ENCODE assay signal across 21 cellular contexts in genomic region chr14:63375772-63376171, GRCh38. TPM values are rescaled to one million over a fixed set of nuclear protein-coding genes. Genes with fewer than 3 reads are reported as not detected.
DNase-seq lines count a peak whose midpoint lies in the region; ATAC-seq and TF ChIP-seq lines count a peak whose summit lies in the region.
"Had no signal": no experiment of that assay in that cellular context is flagged by ENCODE, and none has a peak within 500 bp of the region (broad histone marks: within the 10 kb centered on the region; RNA-seq: fewer than 3 reads in every experiment).

No MANE protein-coding gene starts in this region.

- H3K4me3 ChIP-seq in PC-9 (no peak overlapping the region), epithelial cell of esophagus (ENCODE audit: low read length) (no peak overlapping the region), mesenchymal stem cell (ENCODE audit: insufficient read depth in 1 of 2, low read depth in 1 of 2, low read length in 2 of 2) (no peak overlapping the region)
- H3K4me3 ChIP-seq: lower lobe of right lung, tibial artery had no signal

- intact Hi-C loops in PC-9 (cut with micrococcal nuclease; ENCODE audit: unreplicated experiment) (no loop called here), left ventricle myocardium superior (cut with micrococcal nuclease) (no loop called here)

- H4K8ac ChIP-seq in mesenchymal stem cell (ENCODE audit: low read length), result no peak overlapping the region

- H4K91ac ChIP-seq in mesenchymal stem cell (ENCODE audit: low read length), result no peak overlapping the region

- no peaks in the 10 kb centered on the region for H4K20me1 ChIP-seq in PC-9 (ENCODE audit: insufficient read depth)

- ATAC-seq in HG02973 (IDR thresholded peaks at IDR 0.05; ENCODE audit: unreplicated experiment), result no peak
- ATAC-seq in left ventricle myocardium superior, result no peak
- no peak for ATAC-seq in HG02759 (IDR thresholded peaks at IDR 0.05; ENCODE audit: unreplicated experiment)
- ATAC-seq: lower lobe of right lung; sciatic nerve; stimulated activated naive B cell treated with anti-CD40 and anti-IgM and Interleukin-4, amounts not matched to agents 10 μg/mL and 1 μg/mL and 100 μg/mL, for 72 hours had no signal

- H3K9ac ChIP-seq in mesenchymal stem cell (ENCODE audit: low read length), result no peak overlapping the region
- H3K9ac ChIP-seq: SK-N-SH had no signal

- TF ChIP-seq CTCF in PC-9 (conservative IDR thresholded peaks at IDR 0.05) (no peak), epithelial cell of esophagus (IDR thresholded peaks at IDR 0.05; ENCODE audit: insufficient read depth, low read depth, low read length, missing control alignments) (no peak)

- POLR2A ChIA-PET in PC-9 (lab: Charles Lee; ENCODE audit: unreplicated experiment), result interaction anchor here (0.6 kb wide), 1 partner anchor 11 kb away, joined by 5 read pairs; no protein-coding TSS in a partner anchor

- H3K9me3 ChIP-seq in PC-9 (ENCODE audit: insufficient read depth, low read depth) (no peaks in the 10 kb centered on the region), mesenchymal stem cell (ENCODE audit: control insufficient read depth, low read length) (no peaks in the 10 kb centered on the region)
- H3K9me3 ChIP-seq: lower lobe of right lung, SK-N-SH, tibial artery had no signal

- peak overlapping the region; percentile 54 for H3K27ac ChIP-seq in PC-9
- no peak overlapping the region for H3K27ac ChIP-seq in mesenchymal stem cell (ENCODE audit: low read length, poor library complexity, severe bottlenecking)
- H3K27ac ChIP-seq: lower lobe of right lung, tibial artery had no signal

- H2BK5ac ChIP-seq in mesenchymal stem cell (ENCODE audit: low read depth, low read length, poor library complexity, severe bottlenecking), result no peak overlapping the region

- peaks cover 18% of the 10 kb centered on the region for H3F3A ChIP-seq in PC-9 (ENCODE audit: insufficient read depth, low read depth)

- H3K27me3 ChIP-seq in PC-9 (ENCODE audit: insufficient read depth, low read depth) (no peaks in the 10 kb centered on the region), mesenchymal stem cell (ENCODE audit: control insufficient read depth in 1 of 2, insufficient read depth in 1 of 2, low read length in 2 of 2) (no peaks in the 10 kb centered on the region)
- H3K27me3 ChIP-seq: tibial artery had no signal

- BruUV-seq in PC-9 (replicated peaks; lab: Mats Ljungman, UMichigan), result no TSS peak

- H2AFZ ChIP-seq in PC-9 (no peak overlapping the region), mesenchymal stem cell (ENCODE audit: low read depth, low read length) (no peak overlapping the region)

- no peak overlapping the region for H3K23ac ChIP-seq in mesenchymal stem cell (ENCODE audit: low read length in 2 of 2)

- CTCF ChIA-PET in PC-9 (lab: Charles Lee), result no interaction called here

- H3K4me1 ChIP-seq in PC-9 (replicated peaks; ENCODE audit: insufficient read depth) (peaks cover 16% of the 10 kb centered on the region), mesenchymal stem cell (ENCODE audit: control insufficient read depth, insufficient read depth, low read depth, low read length) (no peaks in the 10 kb centered on the region)
- H3K4me1 ChIP-seq: lower lobe of right lung, tibial artery had no signal

- H3K18ac ChIP-seq in mesenchymal stem cell (ENCODE audit: low read depth in 1 of 2, low read length in 2 of 2), result no peak overlapping the region

- H2BK15ac ChIP-seq in mesenchymal stem cell (ENCODE audit: low read depth, poor library complexity, severe bottlenecking), result no peak overlapping the region

- no peak overlapping the region for H3K14ac ChIP-seq in mesenchymal stem cell (ENCODE audit: low read length in 2 of 2)

- peak overlapping the region; percentile 43 for H3K4me2 ChIP-seq in PC-9
- no peak overlapping the region for H3K4me2 ChIP-seq in mesenchymal stem cell (ENCODE audit: low read length, poor library complexity, severe bottlenecking)
- H3K4me2 ChIP-seq: SK-N-SH had no signal

- H3K36me3 ChIP-seq in PC-9 (ENCODE audit: low read depth) (peaks cover 6% of the 10 kb centered on the region; the same call in 1 of the 2 replicates), mesenchymal stem cell (ENCODE audit: control insufficient read depth in 1 of 2, insufficient read depth in 2 of 2, low read depth in 1 of 2, low read length in 2 of 2) (peaks cover 2 to 38% of the 10 kb centered on the region in 2 experiments)

- H3K79me2 ChIP-seq in PC-9 (ENCODE audit: low read depth), result no peaks in the 10 kb centered on the region

- no peak overlapping the region for H2BK12ac ChIP-seq in mesenchymal stem cell (ENCODE audit: low read length in 2 of 2)

- H3K4ac ChIP-seq in mesenchymal stem cell (ENCODE audit: low read depth in 1 of 2, low read length in 2 of 2), result no peak overlapping the region

- H2AK5ac ChIP-seq in mesenchymal stem cell (ENCODE audit: low read length, severe bottlenecking), result no peak overlapping the region

- H3K79me1 ChIP-seq in mesenchymal stem cell (replicated peaks; ENCODE audit: low read length, poor library complexity, severe bottlenecking), result peaks cover 5% of the 10 kb centered on the region

- H2BK120ac ChIP-seq in mesenchymal stem cell (ENCODE audit: low read depth, low read length), result no peak overlapping the region

- WGBS in mesenchymal stem cell, result no CpG with 5 or more reads among the region's 3 CpGs

- DNase-seq in H4 (ENCODE audit: low spot score) (peak; percentile 41), PC-9 (peak in 1 of 2 experiments; percentile 80), epithelial cell of esophagus (ENCODE audit: low read depth) (peak; percentile 88), mesenchymal stem cell (peak; percentile 57), left ventricle myocardium superior (no peak), cerebellar cortex (ENCODE audit: low spot score) (no peak)
- DNase-seq: activated CD4-positive, alpha-beta T cell treated with anti-CD3 and anti-CD28 coated beads for 1 hour; CD8-positive, alpha-beta memory T cell; DMS79 treated with DMSO at 0.1 percent for 48 hours; lower lobe of right lung; MM.1S; NCI-H146; SK-N-SH; stimulated activated naive B cell treated with anti-CD40 and anti-IgM and Interleukin-4, amounts not matched to agents 10 μg/mL and 1 μg/mL and 100 μg/mL, for 72 hours; tibial artery had no signal

- no peaks in the 10 kb centered on the region for H3K9me2 ChIP-seq in PC-9 (ENCODE audit: insufficient read depth)
- H3K9me2 ChIP-seq: SK-N-SH had no signal

RNA-seq across cellular contexts. Expression of gene GPHB5, which starts 57.0 kb away (rescaled TPM):
- total RNA-seq in H4 (2014; rRNA removed; shearing (Covaris generic)), result not detected in 2 replicates
- total RNA-seq in PC-9 (2021), result not detected in 2 replicates
- polyA plus RNA-seq in mesenchymal stem cell (2013, experiment 1 of 2), result not detected
- not detected for polyA plus RNA-seq in mesenchymal stem cell (2013, experiment 2 of 2)
- not detected for total RNA-seq in left ventricle myocardium superior
- total RNA-seq: activated CD8-positive, alpha-beta memory T cell treated with anti-CD3 and anti-CD28 coated beads for 36 hours; CD8-positive, alpha-beta memory T cell; endothelial cell of umbilical vein; lower lobe of right lung; omental fat pad; sciatic nerve had no signal
- polyA plus RNA-seq: CD8-positive, alpha-beta memory T cell; endothelial cell of umbilical vein; SK-N-SH had no signal

Comparison
In these comparisons a context has a peak if more than half of its experiments do, and no peak if none do; other contexts are left out.
1. DNase-seq: peak in H4 (single experiment), epithelial cell of esophagus (single experiment) and mesenchymal stem cell (single experiment); none in left ventricle myocardium superior (single experiment) and cerebellar cortex (single experiment).